Comparison of ENCODE assay signal across 8 cellular contexts in genomic region chr9:114908104-114908621, GRCh38. TPM values are rescaled to one million over a fixed set of nuclear protein-coding genes. Genes with fewer than 3 reads are reported as not detected.
DNase-seq lines count a peak whose midpoint lies in the region; ATAC-seq, FAIRE-seq and TF ChIP-seq lines count a peak whose summit lies in the region.

No MANE protein-coding gene starts in this region.

- intact Hi-C loops in HepG2 (cut with micrococcal nuclease; ENCODE audit: unreplicated experiment) = loop anchor here (1.0 to 5.0 kb wide), 2 partner anchors 187 to 501 kb away; no protein-coding TSS in a partner anchor
- intact Hi-C loops in kidney (cut with DNase I) = no loop called here

- TF ChIP-seq CTCF in HepG2 (CRISPR knock-in tag; IDR thresholded peaks at IDR 0.05) = no peak
- no peak for TF ChIP-seq CTCF in kidney (IDR thresholded peaks at IDR 0.05; ENCODE audit: borderline replicate concordance, extremely low read depth, insufficient read depth)

- no peak for TF ChIP-seq RAD21 in HepG2 (CRISPR knock-in tag; IDR thresholded peaks at IDR 0.05)

- peaks cover 88% of the 10 kb centered on the region for H3K4me1 Mint-ChIP-seq in T-helper 1 cell treated with Interleukin-12 subunit alpha and Interleukin-12 subunit beta and Interleukin-4 antibody, amounts not matched to agents 30 μg/mL and 1 μg/mL, for 36 hours (ENCODE audit: low read depth)

- peak overlapping the region; percentile 99 for H3K27ac Mint-ChIP-seq in T-helper 1 cell treated with Interleukin-12 subunit alpha and Interleukin-12 subunit beta and Interleukin-4 antibody, amounts not matched to agents 30 μg/mL and 1 μg/mL, for 36 hours

- POLR2A ChIA-PET in HepG2 (lab: Yijun Ruan, JAX) = interaction anchor here (1.1 to 1.5 kb wide), 3 partner anchors 10 to 24 kb away, joined by 3 to 8 read pairs (median 3); no protein-coding TSS in a partner anchor

- no peak overlapping the region for H3K9ac ChIP-seq in HepG2 (ENCODE audit: insufficient read depth, low read depth, low read length)
- no peak overlapping the region for H3K9ac ChIP-seq in kidney (ENCODE audit: low read length in 2 of 2)

- H3K4me3 Mint-ChIP-seq in T-helper 1 cell treated with Interleukin-12 subunit alpha and Interleukin-12 subunit beta and Interleukin-4 antibody, amounts not matched to agents 30 μg/mL and 1 μg/mL, for 36 hours = peak overlapping the region; percentile 74

- no peaks in the 10 kb centered on the region for H3K27me3 ChIP-seq in HepG2 (ENCODE audit: control insufficient read depth in 1 of 2, insufficient read depth in 2 of 2, low read length in 2 of 2)

- CTCF ChIA-PET in HepG2 (lab: Yijun Ruan, JAX; ENCODE audit: low intra/inter-chr PET ratio, low total read pairs) = interaction anchor here (3.4 kb wide), 1 partner anchor 169 kb away, joined by 22 read pairs; no protein-coding TSS in a partner anchor

- no peak overlapping the region for H2AFZ ChIP-seq in HepG2 (ENCODE audit: low read length)

- peaks cover 88% of the 10 kb centered on the region for H3K36me3 Mint-ChIP-seq in T-helper 1 cell treated with Interleukin-12 subunit alpha and Interleukin-12 subunit beta and Interleukin-4 antibody, amounts not matched to agents 30 μg/mL and 1 μg/mL, for 36 hours (ENCODE audit: low read depth)

- no peak for TF ChIP-seq POLR2A in HepG2 (IDR thresholded peaks at IDR 0.05; ENCODE audit: insufficient read depth in 1 of 2, low read depth in 2 of 2, low read length in 2 of 2)

- FAIRE-seq in GM19239 (lab: Jason Lieb, UNC) (peak; percentile 51), HepG2 (lab: Jason Lieb, UNC) (peak; percentile 72), kidney (lab: Jason Lieb, UNC) (no peak)

- ATAC-seq in HepG2 (peak; percentile 90), GM21381 (IDR thresholded peaks at IDR 0.05; ENCODE audit: unreplicated experiment) (no peak)

- H3K4me1 ChIP-seq in HepG2 (ENCODE audit: insufficient read depth, low read length) (peaks cover 24% of the 10 kb centered on the region), kidney (ENCODE audit: control insufficient read depth in 1 of 2, insufficient read depth in 1 of 2, low read depth in 1 of 2, low read length in 2 of 2) (peaks cover 0 to 3% of the 10 kb centered on the region in 2 donors)

- no peaks in the 10 kb centered on the region for H3K79me2 ChIP-seq in HepG2 (ENCODE audit: insufficient read depth, low read length)

- TF ChIP-seq EP300 in HepG2 (IDR thresholded peaks at IDR 0.05; ENCODE audit: low read depth in 2 of 2, low read length in 2 of 2) (peak in 1 of 2 experiments; percentile 79; a peak in 2 of 4 replicates), HepG2 (CRISPR knock-in tag; IDR thresholded peaks at IDR 0.05; ENCODE audit: borderline replicate concordance) (peak; percentile 45; the same call in 1 of the 2 replicates)

- H3K27ac ChIP-seq in HepG2 (ENCODE audit: extremely low read length, insufficient read depth, low read length) = no peak overlapping the region
- H3K27ac ChIP-seq in kidney (ENCODE audit: low read depth in 2 of 2, low read length in 2 of 2) = no peak overlapping the region

- no peaks in the 10 kb centered on the region for H4K20me1 ChIP-seq in HepG2 (ENCODE audit: insufficient read depth, low read length)

- in situ Hi-C loops in HepG2 (cut with HindIII; ENCODE audit: extremely low pct_ligation_motif_present, low pct_unique_long_range_greater_than_20kb) = loop anchor here (5.0 to 25.0 kb wide), 3 partner anchors 171 to 604 kb away; no protein-coding TSS in a partner anchor

- no peak for DNase-seq in GM19239 (ENCODE audit: insufficient read length, low spot score)
- DNase-seq in NCI-H1092 (lab: John Stamatoyannopoulos, UW) = peak; percentile 73
- DNase-seq in HepG2 (ENCODE audit: low spot score) = peak; percentile 83
- DNase-seq in GOT3 (lab: John Stamatoyannopoulos, UW) = no peak
- DNase-seq in MV-4-11 (lab: John Stamatoyannopoulos, UW) = no peak
- DNase-seq in kidney = no peak

- BruUV-seq in HepG2 (replicated peaks; lab: Mats Ljungman, UMichigan) = no TSS peak

- H3K9me3 ChIP-seq in HepG2 (ENCODE audit: low read length) (no peaks in the 10 kb centered on the region), kidney (ENCODE audit: control insufficient read depth in 1 of 2, low read length in 2 of 2) (no peaks in the 10 kb centered on the region)

- H3K9me3 Mint-ChIP-seq in T-helper 1 cell treated with Interleukin-12 subunit alpha and Interleukin-12 subunit beta and Interleukin-4 antibody, amounts not matched to agents 30 μg/mL and 1 μg/mL, for 36 hours = no peaks in the 10 kb centered on the region

- H3K36me3 ChIP-seq in HepG2 (replicated peaks in 1 of 2; ENCODE audit: control insufficient read depth in 1 of 2, insufficient read depth in 2 of 2, low read length in 2 of 2) (no peaks in the 10 kb centered on the region), kidney (ENCODE audit: control insufficient read depth in 1 of 2, insufficient read depth in 2 of 2, low read length in 2 of 2) (no peaks in the 10 kb centered on the region)

- no peak overlapping the region for H3K4me3 ChIP-seq in HepG2 (replicated peaks in 1 of 3; ENCODE audit: insufficient read depth in 1 of 3, low read depth in 2 of 3, low read length in 3 of 3)
- no peak overlapping the region for H3K4me3 ChIP-seq in kidney (ENCODE audit: low read length in 2 of 2)

- WGBS in HepG2 (ENCODE audit: low lambda C conversion rate) = 0% methylated on average over 3 of the region's 3 CpGs

- H3K4me2 ChIP-seq in HepG2 (ENCODE audit: low read depth, low read length) = peak overlapping the region; percentile 59

- no peaks in the 10 kb centered on the region for H3K27me3 Mint-ChIP-seq in T-helper 1 cell treated with Interleukin-12 subunit alpha and Interleukin-12 subunit beta and Interleukin-4 antibody, amounts not matched to agents 30 μg/mL and 1 μg/mL, for 36 hours (ENCODE audit: low read depth)

TF ChIP-seq in HepG2, 621 proteins besides CTCF, POLR2A, EP300 and RAD21 (continues in another document):
- TF ChIP-seq ZFP37 (CRISPR knock-in tag; IDR thresholded peaks at IDR 0.05; ENCODE audit: borderline replicate concordance) = no peak
- TF ChIP-seq FOXM1 (CRISPR knock-in tag; IDR thresholded peaks at IDR 0.05) = no peak
- TF ChIP-seq BHLHE40 (IDR thresholded peaks at IDR 0.05; ENCODE audit: low read length) = no peak
- TF ChIP-seq EHMT2 (IDR thresholded peaks at IDR 0.05; ENCODE audit: borderline replicate concordance, low read depth, low read length) = no peak
- no peak for TF ChIP-seq ZNF749 (CRISPR knock-in tag; IDR thresholded peaks at IDR 0.05; ENCODE audit: borderline replicate concordance)
- TF ChIP-seq ZNF333 (CRISPR knock-in tag; IDR thresholded peaks at IDR 0.05; ENCODE audit: borderline replicate concordance) = no peak
- TF ChIP-seq, protein P1, sequence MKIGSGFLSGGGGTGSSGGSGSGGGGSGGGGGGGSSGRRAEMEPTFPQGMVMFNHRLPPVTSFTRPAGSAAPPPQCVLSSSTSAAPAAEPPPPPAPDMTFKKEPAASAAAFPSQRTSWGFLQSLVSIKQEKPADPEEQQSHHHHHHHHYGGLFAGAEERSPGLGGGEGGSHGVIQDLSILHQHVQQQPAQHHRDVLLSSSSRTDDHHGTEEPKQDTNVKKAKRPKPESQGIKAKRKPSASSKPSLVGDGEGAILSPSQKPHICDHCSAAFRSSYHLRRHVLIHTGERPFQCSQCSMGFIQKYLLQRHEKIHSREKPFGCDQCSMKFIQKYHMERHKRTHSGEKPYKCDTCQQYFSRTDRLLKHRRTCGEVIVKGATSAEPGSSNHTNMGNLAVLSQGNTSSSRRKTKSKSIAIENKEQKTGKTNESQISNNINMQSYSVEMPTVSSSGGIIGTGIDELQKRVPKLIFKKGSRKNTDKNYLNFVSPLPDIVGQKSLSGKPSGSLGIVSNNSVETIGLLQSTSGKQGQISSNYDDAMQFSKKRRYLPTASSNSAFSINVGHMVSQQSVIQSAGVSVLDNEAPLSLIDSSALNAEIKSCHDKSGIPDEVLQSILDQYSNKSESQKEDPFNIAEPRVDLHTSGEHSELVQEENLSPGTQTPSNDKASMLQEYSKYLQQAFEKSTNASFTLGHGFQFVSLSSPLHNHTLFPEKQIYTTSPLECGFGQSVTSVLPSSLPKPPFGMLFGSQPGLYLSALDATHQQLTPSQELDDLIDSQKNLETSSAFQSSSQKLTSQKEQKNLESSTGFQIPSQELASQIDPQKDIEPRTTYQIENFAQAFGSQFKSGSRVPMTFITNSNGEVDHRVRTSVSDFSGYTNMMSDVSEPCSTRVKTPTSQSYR (CRISPR knock-in tag; IDR thresholded peaks at IDR 0.05; ENCODE audit: borderline replicate concordance) = peak; percentile 82; the same call in 1 of the 2 replicates

RNA-seq across cellular contexts. Expression of gene TNFSF8, which starts 22.2 kb away (rescaled TPM):
- total RNA-seq in HepG2 (2016; rRNA removed; fragmentation: Illumina TruSeq; extraction: Trizol) (not detected in 2 replicates), kidney (5.0 TPM)
- total RNA-seq in HepG2 (2016; cell fraction: cytosol; rRNA removed; fragmentation: Illumina TruSeq; extraction: Trizol; ENCODE audit: low read depth) = not detected in 2 replicates
- not detected in 2 replicates for total RNA-seq in HepG2 (2016; cell fraction: insoluble cytoplasmic fraction; rRNA removed; fragmentation: Illumina TruSeq; extraction: Trizol)
- not detected in 2 replicates for total RNA-seq in HepG2 (2016; cell fraction: membrane; rRNA removed; fragmentation: Illumina TruSeq; extraction: Trizol)
- not detected in 2 replicates for total RNA-seq in HepG2 (2016; cell fraction: nucleus; rRNA removed; fragmentation: Illumina TruSeq; extraction: Trizol)
- polyA plus RNA-seq in HepG2 (2011; rRNA removed) (not detected in 2 replicates), kidney (ENCODE audit: insufficient read depth, low read depth, low replicate concordance) (0.43 TPM)
- polyA plus RNA-seq in HepG2 (2011; cell fraction: cytosol; rRNA removed) = not detected in 2 replicates
- not detected in 2 replicates for polyA plus RNA-seq in HepG2 (2011; cell fraction: nucleus; rRNA removed)
- polyA plus RNA-seq in HepG2 (2012) = not detected in 2 replicates
- polyA plus RNA-seq in HepG2 (2016; cell fraction: cytosol; fragmentation: Illumina TruSeq; extraction: Trizol; ENCODE audit: low read depth) = not detected in 2 replicates
- not detected in 2 replicates for polyA plus RNA-seq in HepG2 (2016; cell fraction: insoluble cytoplasmic fraction; fragmentation: Illumina TruSeq; extraction: Trizol; ENCODE audit: low read depth)
- polyA plus RNA-seq in HepG2 (2016; cell fraction: membrane; fragmentation: Illumina TruSeq; extraction: Trizol; ENCODE audit: low read depth) = not detected in 2 replicates
- not detected in 2 replicates for polyA plus RNA-seq in HepG2 (2016; cell fraction: nucleus; fragmentation: Illumina TruSeq; extraction: Trizol; ENCODE audit: insufficient read depth, low read depth)
- polyA minus RNA-seq in HepG2 (2011; rRNA and poly(A)+ RNA removed; ENCODE audit: low replicate concordance) = not detected in 2 replicates
- not detected in 2 replicates for polyA minus RNA-seq in HepG2 (2011; cell fraction: cytosol; rRNA and poly(A)+ RNA removed)
- not detected in 2 replicates for polyA minus RNA-seq in HepG2 (2011; cell fraction: nucleus; rRNA and poly(A)+ RNA removed)

Comparison
In these comparisons a context has a peak if more than half of its experiments do, and no peak if none do; other contexts are left out.
1. DNase-seq: peak in NCI-H1092 (single experiment) and HepG2 (single experiment); none in GM19239 (single experiment), GOT3 (single experiment), MV-4-11 (single experiment) and kidney (single experiment).